30 cellular contexts compared by ENCODE assay signal in the genomic region with DNA sequence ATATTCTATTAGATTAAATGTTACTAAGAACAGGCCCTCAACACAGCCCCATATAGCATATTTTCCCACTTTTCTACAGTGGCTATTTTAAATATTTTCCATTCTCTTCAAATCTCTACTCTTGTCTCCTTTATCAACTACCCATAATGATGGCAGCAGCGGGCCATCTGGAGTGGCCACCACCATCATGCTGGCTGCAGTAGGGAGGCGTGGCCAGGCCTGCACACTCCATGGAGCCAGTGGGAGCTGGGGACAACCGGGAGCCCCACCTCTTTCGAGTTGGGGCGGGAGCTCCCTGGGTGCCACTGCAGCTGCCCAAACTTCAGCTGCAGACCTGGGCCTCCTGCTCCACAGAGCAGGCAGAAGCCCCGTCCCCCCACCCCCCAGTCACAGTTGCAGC.
A peak's percentile ranks its signal among the peaks of the same experiment; 100 is the strongest.
DNase-seq lines count a peak whose midpoint lies in the region; ATAC-seq and TF ChIP-seq lines count a peak whose summit lies in the region.
"Had no signal": no experiment of that assay in that cellular context is flagged by ENCODE, and none has a peak within 500 bp of the region (broad histone marks: within the 10 kb centered on the region; RNA-seq: fewer than 3 reads in every experiment).

No MANE protein-coding gene starts in this region.

- H4K8ac ChIP-seq in trophoblast cell (ENCODE audit: low read depth, low read length): no peak overlapping the region

- H3K79me2 ChIP-seq in trophoblast cell (ENCODE audit: control insufficient read depth, insufficient read depth, low read length, poor library complexity): no peaks in the 10 kb centered on the region

- H2AFZ ChIP-seq in trophoblast cell (ENCODE audit: insufficient read depth, low read length, poor library complexity): no peak overlapping the region

- H3K18ac ChIP-seq in trophoblast cell (ENCODE audit: low read length): no peak overlapping the region

- H3K23ac ChIP-seq in trophoblast cell (ENCODE audit: low read length): no peak overlapping the region

- H3K4me2 ChIP-seq in trophoblast cell (ENCODE audit: low read length): no peak overlapping the region
- H3K4me2 ChIP-seq: A549; BLaER1; BLaER1 treated with 17β-estradiol and CSF1 and Interleukin-3, amounts not matched to agents 10 nM and 100 nM had no signal

- no peak overlapping the region for H2AK5ac ChIP-seq in trophoblast cell (ENCODE audit: low read length)

- no peak overlapping the region for H3K14ac ChIP-seq in trophoblast cell (ENCODE audit: low read length)

- no CpG with 5 or more reads among the region's 6 CpGs for WGBS in trophoblast cell (ENCODE audit: extremely low coverage, insufficient coverage, insufficient read length)

- DNase-seq in BE2C: peak; percentile 16
- no peak for DNase-seq in RWPE2 (ENCODE audit: low spot score)
- peak; percentile 61 to 75 for DNase-seq in trophoblast cell
- DNase-seq in mesenteric fat pad (ENCODE audit: low spot score): no peak
- DNase-seq: 8988T; ACHN; AML-193; C1 segment of cervical spinal cord; Caco-2; Calu3; CD4-positive, alpha-beta memory T cell; CD4-positive, alpha-beta T cell; CD4-positive, CD25-positive, alpha-beta regulatory T cell; CD8-positive, alpha-beta memory T cell; CD8-positive, alpha-beta T cell; COR-L47; DMS 273 treated with DMSO at 0.1 percent for 48 hours; DMS153; DMS53; DMS79; DMS79 treated with DMSO at 0.1 percent for 48 hours; DND-41; EL had no signal

- no peak overlapping the region for H3K9ac ChIP-seq in trophoblast cell (ENCODE audit: low read length)
- H3K9ac ChIP-seq: BLaER1; BLaER1 treated with 17β-estradiol and CSF1 and Interleukin-3, amounts not matched to agents 10 nM and 100 nM had no signal

- H3K79me1 ChIP-seq in trophoblast cell (ENCODE audit: low read length): no peaks in the 10 kb centered on the region

- H3K27ac ChIP-seq in RWPE2 (ENCODE audit: poor library complexity, severe bottlenecking): peak overlapping the region; percentile 68
- no peak overlapping the region for H3K27ac ChIP-seq in trophoblast cell (ENCODE audit: low read depth, low read length)
- H3K27ac ChIP-seq: 22Rv1; A549; BLaER1; BLaER1 treated with 17β-estradiol and CSF1 and Interleukin-3, amounts not matched to agents 10 nM and 100 nM; C4-2B had no signal

- TF ChIP-seq CTCF in BE2C (IDR thresholded peaks at IDR 0.05; ENCODE audit: low read depth, low read length) (no peak), RWPE2 (IDR thresholded peaks at IDR 0.05; ENCODE audit: poor library complexity, severe bottlenecking) (no peak)

- H4K12ac ChIP-seq in trophoblast cell (ENCODE audit: low read depth, low read length): no peak overlapping the region

- no peaks in the 10 kb centered on the region for H3K36me3 ChIP-seq in BE2C
- no peaks in the 10 kb centered on the region for H3K36me3 ChIP-seq in RWPE2 (ENCODE audit: low read depth)
- no peaks in the 10 kb centered on the region for H3K36me3 ChIP-seq in trophoblast cell (ENCODE audit: control insufficient read depth in 1 of 2, insufficient read depth in 2 of 2, low read length in 2 of 2)
- H3K36me3 ChIP-seq: BLaER1; BLaER1 treated with 17β-estradiol and CSF1 and Interleukin-3, amounts not matched to agents 10 nM and 100 nM had no signal

- H3K27me3 ChIP-seq in BE2C (peaks cover 5% of the 10 kb centered on the region; the same call in 1 of the 2 replicates), RWPE2 (ENCODE audit: insufficient read depth, poor library complexity, severe bottlenecking) (no peaks in the 10 kb centered on the region), trophoblast cell (ENCODE audit: insufficient read depth, low read length) (no peaks in the 10 kb centered on the region)
- H3K27me3 ChIP-seq: BLaER1; BLaER1 treated with 17β-estradiol and CSF1 and Interleukin-3, amounts not matched to agents 10 nM and 100 nM had no signal

- ATAC-seq in RWPE2 (ENCODE audit: low read depth): no peak
- ATAC-seq in GM21447 (IDR thresholded peaks at IDR 0.05; ENCODE audit: unreplicated experiment): no peak
- ATAC-seq in HG03342 (IDR thresholded peaks at IDR 0.05; ENCODE audit: unreplicated experiment): no peak
- ATAC-seq: A549; CD8-positive, alpha-beta T cell had no signal

- H3K4ac ChIP-seq in trophoblast cell (ENCODE audit: low read depth, low read length): no peak overlapping the region

- H4K91ac ChIP-seq in trophoblast cell (ENCODE audit: low read depth, low read length): no peak overlapping the region

- H2BK5ac ChIP-seq in trophoblast cell (ENCODE audit: low read depth, low read length, poor library complexity): no peak overlapping the region

- no peak overlapping the region for H2BK12ac ChIP-seq in trophoblast cell (ENCODE audit: low read length)

- H3K4me3 ChIP-seq in BE2C (ENCODE audit: low read depth, low read length): no peak overlapping the region
- no peak overlapping the region for H3K4me3 ChIP-seq in RWPE2 (ENCODE audit: severe bottlenecking)
- H3K4me3 ChIP-seq in trophoblast cell (ENCODE audit: low read depth, low read length): no peak overlapping the region
- H3K4me3 ChIP-seq: A549; BLaER1; BLaER1 treated with 17β-estradiol and CSF1 and Interleukin-3, amounts not matched to agents 10 nM and 100 nM had no signal

- H3K4me1 ChIP-seq in BE2C (no peaks in the 10 kb centered on the region), RWPE2 (ENCODE audit: insufficient read depth, poor library complexity, severe bottlenecking) (peaks cover 14% of the 10 kb centered on the region), trophoblast cell (ENCODE audit: control insufficient read depth in 1 of 2, insufficient read depth in 2 of 2, low read length in 2 of 2) (no peaks in the 10 kb centered on the region)
- H3K4me1 ChIP-seq: A549; BLaER1; BLaER1 treated with 17β-estradiol and CSF1 and Interleukin-3, amounts not matched to agents 10 nM and 100 nM; Caco-2 had no signal

- no peak overlapping the region for H2BK120ac ChIP-seq in trophoblast cell (ENCODE audit: insufficient read depth, low read length, poor library complexity)

- no peaks in the 10 kb centered on the region for H3K9me3 ChIP-seq in BE2C
- H3K9me3 ChIP-seq in RWPE2 (ENCODE audit: severe bottlenecking): no peaks in the 10 kb centered on the region
- peaks cover 8% of the 10 kb centered on the region for H3K9me3 ChIP-seq in trophoblast cell (ENCODE audit: insufficient read depth, low read depth, low read length)
- H3K9me3 ChIP-seq: A549, Caco-2 had no signal

Comparison
In these comparisons a context has a peak if more than half of its experiments do, and no peak if none do; other contexts are left out.
1. DNase-seq: peak in BE2C (single experiment) and trophoblast cell (2 of 2); none in RWPE2 (single experiment) and mesenteric fat pad (single experiment).